Comparison of ENCODE assay signal across 14 cellular contexts in the genomic region with DNA sequence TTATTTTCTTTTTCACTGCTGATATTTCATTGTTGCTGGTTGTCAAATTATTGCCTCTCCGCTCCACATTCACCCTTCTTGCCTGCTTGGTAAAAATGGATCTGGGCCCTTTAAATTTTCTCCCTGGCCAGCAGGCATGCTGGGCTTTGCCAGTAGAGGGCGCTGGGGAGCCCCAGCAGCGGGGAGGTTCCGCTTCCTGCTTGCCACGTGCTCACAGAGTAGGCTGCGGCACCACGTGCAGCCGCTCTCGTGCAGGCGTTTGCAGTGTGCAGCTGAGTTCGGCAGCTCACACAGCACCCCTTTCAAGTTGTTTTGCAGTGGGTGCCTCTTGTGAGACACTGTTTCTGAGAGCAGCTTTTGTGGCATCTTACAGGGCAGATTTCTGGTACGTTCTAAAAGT. TPM values are rescaled to one million over a fixed set of nuclear protein-coding genes. Genes with fewer than 3 reads are reported as not detected.
DNase-seq lines count a peak whose midpoint lies in the region; ATAC-seq, FAIRE-seq and TF ChIP-seq lines count a peak whose summit lies in the region.
"Had no signal": no experiment of that assay in that cellular context is flagged by ENCODE, and none has a peak within 500 bp of the region (broad histone marks: within the 10 kb centered on the region; RNA-seq: fewer than 3 reads in every experiment).

A gene with protein sequence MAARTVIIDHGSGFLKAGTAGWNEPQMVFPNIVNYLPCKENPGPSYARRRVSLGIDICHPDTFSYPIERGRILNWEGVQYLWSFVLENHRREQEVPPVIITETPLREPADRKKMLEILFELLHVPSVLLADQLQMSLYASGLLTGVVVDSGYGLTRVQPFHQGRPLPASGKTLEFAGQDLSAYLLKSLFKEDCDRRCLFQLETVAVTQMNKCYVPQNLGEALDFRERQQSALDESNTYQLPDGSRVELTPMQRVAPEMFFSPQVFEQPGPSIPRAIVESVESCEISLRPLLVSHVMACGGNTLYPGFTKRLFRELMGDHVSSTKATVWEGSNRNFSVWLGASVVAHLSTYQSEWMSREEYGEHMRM (plus strand): TSS at position 214 of the 400 bp plus-strand sequence. CDS start 67,676 bp downstream, outside the sequence.

- CTCF ChIA-PET in A673 (lab: Charles Lee) (interaction anchor here (0.7 kb wide), 1 partner anchor 797 kb away, joined by 3 read pairs; no protein-coding TSS in a partner anchor), endothelial cell of umbilical vein (lab: Charles Lee) (interaction anchor here (0.5 kb wide), 1 partner anchor 9 kb away, joined by 4 read pairs; no protein-coding TSS in a partner anchor)

- H3K9ac ChIP-seq in OCI-LY1 (ENCODE audit: low read length) (no peak within 1 kb of the TSS), endothelial cell of umbilical vein (replicated peaks; ENCODE audit: extremely low read depth, insufficient read depth, low read length) (no peak within 1 kb of the TSS)

- H3K4me3 ChIP-seq in A673 (ENCODE audit: low read depth, low read length, poor library complexity, severe bottlenecking) (no peak within 1 kb of the TSS), DOHH2 (ENCODE audit: low read length) (no peak within 1 kb of the TSS), OCI-LY1 (ENCODE audit: low read depth, low read length, poor library complexity, severe bottlenecking) (no peak within 1 kb of the TSS), endothelial cell of umbilical vein (replicated peaks in 1 of 3; ENCODE audit: insufficient read depth in 1 of 3, low read depth in 1 of 3, low read length in 3 of 3) (no peak within 1 kb of the TSS)
- H3K4me3 ChIP-seq: gastroesophageal sphincter, lung had no signal

- dilution Hi-C loops in endothelial cell of umbilical vein (cut with MboI; ENCODE audit: extremely low pct_ligation_motif_present, low sequenced_read_pairs) = no loop called here

- H2AFZ ChIP-seq in OCI-LY1 (ENCODE audit: low read length) (no peak within 1 kb of the TSS), endothelial cell of umbilical vein (ENCODE audit: low read depth, low read length) (no peak within 1 kb of the TSS)

- intact Hi-C loops in A673 (cut with micrococcal nuclease; ENCODE audit: unreplicated experiment) = no loop called here
- intact Hi-C loops in endothelial cell of umbilical vein (cut with micrococcal nuclease) = no loop called here

- POLR2A ChIA-PET in A673 (lab: Charles Lee; ENCODE audit: low non-redundant PET) (no interaction called here), endothelial cell of umbilical vein (lab: Charles Lee) (no interaction called here)

- no peak for TF ChIP-seq POLR2A in endothelial cell of umbilical vein (IDR thresholded peaks at IDR 0.05; ENCODE audit: low read depth, low read length)

- no peaks in the 10 kb centered on the region for H3K9me1 ChIP-seq in endothelial cell of umbilical vein (replicated peaks; ENCODE audit: control insufficient read depth, extremely low read depth, insufficient read depth, low read length)

- H3F3A ChIP-seq in DOHH2 (ENCODE audit: control insufficient read depth, insufficient read depth) = no peaks in the 10 kb centered on the region
- H3F3A ChIP-seq in OCI-LY1 (ENCODE audit: insufficient read depth, low read length) = no peaks in the 10 kb centered on the region

- H3K9me3 ChIP-seq in A673 (ENCODE audit: low read depth, low read length, poor library complexity, severe bottlenecking) (peaks cover 30% of the 10 kb centered on the region), DOHH2 (ENCODE audit: control insufficient read depth, insufficient read depth, low read length) (peaks cover 31% of the 10 kb centered on the region), OCI-LY1 (ENCODE audit: low read length) (peaks cover 27% of the 10 kb centered on the region), endothelial cell of umbilical vein (replicated peaks; ENCODE audit: control insufficient read depth, insufficient read depth, low read length) (peaks cover 2% of the 10 kb centered on the region)

- H3K36me3 ChIP-seq in A673 (ENCODE audit: insufficient read depth, low read length, poor library complexity, severe bottlenecking) (no peaks in the 10 kb centered on the region), DOHH2 (ENCODE audit: control insufficient read depth, low read length) (no peaks in the 10 kb centered on the region), OCI-LY1 (ENCODE audit: insufficient read depth, low read length) (no peaks in the 10 kb centered on the region), endothelial cell of umbilical vein (ENCODE audit: control insufficient read depth in 2 of 2, extremely low read depth in 1 of 2, insufficient read depth in 2 of 2, low read length in 2 of 2) (no peaks in the 10 kb centered on the region)
- H3K36me3 ChIP-seq: gastroesophageal sphincter had no signal

- H3K27ac ChIP-seq in A673 (ENCODE audit: low read depth, low read length, poor library complexity, severe bottlenecking) (no peak within 1 kb of the TSS), DOHH2 (ENCODE audit: low read depth, low read length) (no peak within 1 kb of the TSS), OCI-LY1 (ENCODE audit: low read depth, low read length, poor library complexity, severe bottlenecking) (no peak within 1 kb of the TSS), endothelial cell of umbilical vein (ENCODE audit: insufficient read depth, low read depth, low read length) (no peak within 1 kb of the TSS)
- H3K27ac ChIP-seq: gastroesophageal sphincter had no signal

- H3K79me2 ChIP-seq in DOHH2 (ENCODE audit: control insufficient read depth, low read length) (no peaks in the 10 kb centered on the region), OCI-LY1 (ENCODE audit: insufficient read depth, low read length) (no peaks in the 10 kb centered on the region), endothelial cell of umbilical vein (ENCODE audit: control insufficient read depth, insufficient read depth, low read length) (no peaks in the 10 kb centered on the region)

- H3K4me1 ChIP-seq in A673 (ENCODE audit: insufficient read depth, low read length, poor library complexity, severe bottlenecking) (no peaks in the 10 kb centered on the region), DOHH2 (ENCODE audit: control insufficient read depth, low read length) (no peaks in the 10 kb centered on the region), OCI-LY1 (ENCODE audit: insufficient read depth, low read length, severe bottlenecking) (no peaks in the 10 kb centered on the region), endothelial cell of umbilical vein (ENCODE audit: control insufficient read depth, extremely low read depth, insufficient read depth, low read length) (no peaks in the 10 kb centered on the region)
- H3K4me1 ChIP-seq: gastroesophageal sphincter had no signal

- no peak for ATAC-seq in HG03432 (IDR thresholded peaks at IDR 0.05; ENCODE audit: unreplicated experiment)
- ATAC-seq in HG03342 (IDR thresholded peaks at IDR 0.05; ENCODE audit: unreplicated experiment) = no peak
- ATAC-seq: gastroesophageal sphincter had no signal

- DNase-seq in A673 (ENCODE audit: low spot score) (peak; percentile 33), endothelial cell of umbilical vein (ENCODE audit: low read depth, low spot score) (no peak)
- DNase-seq in activated CD4-positive, CD25-positive, alpha-beta regulatory T cell (lab: John Stamatoyannopoulos, UW) = no peak
- no peak for DNase-seq in activated effector memory CD4-positive, alpha-beta T cell treated with Interleukin-2 at 50 U/mL for 16 hours
- DNase-seq: NCI-H446 treated with DMSO at 0.1 percent for 48 hours, occipital lobe had no signal

- H3K9me2 ChIP-seq in DOHH2 (replicated peaks; ENCODE audit: control insufficient read depth, low read length) (no peaks in the 10 kb centered on the region), OCI-LY1 (ENCODE audit: low read depth, low read length) (no peaks in the 10 kb centered on the region)

- H3K4me2 ChIP-seq in DOHH2 (ENCODE audit: low read length) = no peak within 1 kb of the TSS
- no peak within 1 kb of the TSS for H3K4me2 ChIP-seq in OCI-LY1 (ENCODE audit: low read length)
- no peak within 1 kb of the TSS for H3K4me2 ChIP-seq in endothelial cell of umbilical vein (ENCODE audit: insufficient read depth, low read length)

- FAIRE-seq in endothelial cell of umbilical vein (lab: Jason Lieb, UNC) = no peak

- H4K20me1 ChIP-seq in DOHH2 (ENCODE audit: control insufficient read depth, insufficient read depth, low read depth, low read length) (no peaks in the 10 kb centered on the region), OCI-LY1 (ENCODE audit: insufficient read depth, low read length) (no peaks in the 10 kb centered on the region), endothelial cell of umbilical vein (replicated peaks; ENCODE audit: control insufficient read depth, extremely low read depth, insufficient read depth, low read length) (no peaks in the 10 kb centered on the region)

- BruUV-seq in A673 (replicated peaks; lab: Mats Ljungman, UMichigan) (no TSS peak), endothelial cell of umbilical vein (replicated peaks; lab: Mats Ljungman, UMichigan) (no TSS peak)

- TF ChIP-seq CTCF in A673 (conservative IDR thresholded peaks at IDR 0.05; ENCODE audit: low read depth, low read length) (peak; percentile 43), DOHH2 (IDR thresholded peaks at IDR 0.05; ENCODE audit: low read depth, low read length, poor library complexity, severe bottlenecking) (peak; percentile 78), OCI-LY1 (IDR thresholded peaks at IDR 0.05; ENCODE audit: low read length) (peak; percentile 35; the same call in 1 of the 2 replicates), endothelial cell of umbilical vein (IDR thresholded peaks at IDR 0.05; ENCODE audit: extremely low read depth in 1 of 2, insufficient read depth in 1 of 2, low read depth in 1 of 2, low read length in 2 of 2) (peak in 1 of 2 donors; percentile 5)

- H3K27me3 ChIP-seq in A673 (replicated peaks; ENCODE audit: insufficient read depth, low read depth, low read length, poor library complexity) (no peaks in the 10 kb centered on the region), DOHH2 (ENCODE audit: control insufficient read depth, low read length) (no peaks in the 10 kb centered on the region), OCI-LY1 (ENCODE audit: insufficient read depth, low read length) (no peaks in the 10 kb centered on the region), endothelial cell of umbilical vein (ENCODE audit: control insufficient read depth in 2 of 2, insufficient read depth in 2 of 2, low read length in 2 of 2) (no peaks in the 10 kb centered on the region)

TF ChIP-seq in endothelial cell of umbilical vein, 7 proteins besides CTCF, POLR2A, EP300 and RAD21 (continues in another document):
- TF ChIP-seq EZH2 (IDR thresholded peaks at IDR 0.05; ENCODE audit: borderline replicate concordance, low read depth, low read length, severe bottlenecking) = no peak

RNA-seq across cellular contexts. Expression of the gene that starts here (rescaled TPM):
- total RNA-seq in A673 (2021) (0.28 and 0.31 TPM in 2 replicates), endothelial cell of umbilical vein (not detected in 2 replicates)
- not detected in 2 replicates for polyA plus RNA-seq in endothelial cell of umbilical vein
- not detected in 2 replicates for polyA plus RNA-seq in endothelial cell of umbilical vein (2011; cell fraction: cytosol; rRNA removed)
- not detected in 2 replicates for polyA plus RNA-seq in endothelial cell of umbilical vein (2011; cell fraction: nucleus; rRNA removed)
- not detected in 2 replicates for polyA plus RNA-seq in endothelial cell of umbilical vein (2012)
- polyA minus RNA-seq in endothelial cell of umbilical vein = not detected in 2 replicates
- 7.4 TPM for polyA minus RNA-seq in endothelial cell of umbilical vein (2011; cell fraction: cytosol; rRNA and poly(A)+ RNA removed)
- polyA minus RNA-seq in endothelial cell of umbilical vein (2011; cell fraction: nucleus; rRNA and poly(A)+ RNA removed) = 0.24 TPM in 1 of 2 replicates, not detected in the other
- total RNA-seq: cerebellum, gastroesophageal sphincter, lung, occipital lobe, subcutaneous adipose tissue had no signal
- polyA plus RNA-seq: lung had no signal

Comparison
In these comparisons a context has a peak if more than half of its experiments do, and no peak if none do; other contexts are left out.
1. Peak in DNase-seq in A673; RNA of the gene not detected or under 1 TPM.